ENCODE assay signal across 33 cellular contexts in genomic region chr7:140463111-140463510, GRCh38. TPM values are rescaled to one million over a fixed set of nuclear protein-coding genes. Genes with fewer than 3 reads are reported as not detected.
"Had no signal": no experiment of that assay in that cellular context is flagged by ENCODE, and none has a peak within 500 bp of the region (broad histone marks: within the 10 kb centered on the region; RNA-seq: fewer than 3 reads in every experiment).

No MANE protein-coding gene starts in this region.

- H3K9me3 ChIP-seq: SJSA1, SK-N-SH had no signal

- DNase-seq: activated CD4-positive, alpha-beta T cell treated with anti-CD3 and anti-CD28 coated beads for 4 hours; activated CD4-positive, alpha-beta T cell treated with anti-CD3 and anti-CD28 coated beads, Interleukin-2, amount 50 U/mL, for 1 hour; activated effector memory CD4-positive, alpha-beta T cell treated with anti-CD3 and anti-CD28 coated beads, Interleukin-2, amount 50 U/mL, for 16 hours; activated naive CD4-positive, alpha-beta T cell treated with Interleukin-2 at 50 U/mL for 16 hours; activated T-cell treated with anti-CD3 and anti-CD28 coated beads, Interleukin-2, amount 50 U/mL, for 4 hours; amniotic stem cell; brain microvascular endothelial cell; central memory CD4-positive, alpha-beta T cell; Karpas-422; KBM-7; NCI-H1048; NCI-H1105 treated with DMSO at 0.1 percent for 48 hours; NCI-H1436; NCI-H1694; NCI-H1930; NCI-H2081 treated with DMSO at 0.1 percent for 48 hours; NCI-H226; NCI-H446 treated with DMSO at 0.1 percent for 48 hours; NCI-H524; NCI-H69; NCI-H82; SHP77 treated with DMSO at 0.1 percent for 48 hours; SK-N-SH had no signal

- H3K27me3 Mint-ChIP-seq: activated naive CD4-positive, alpha-beta T cell treated with anti-CD3 and anti-CD28 coated beads, Interleukin-2, amount 50 U/mL, for 24 hours; IgD-negative memory B cell had no signal

- H3K27ac ChIP-seq: brain microvascular endothelial cell, SJSA1 had no signal

- H3K27ac Mint-ChIP-seq: activated naive CD4-positive, alpha-beta T cell treated with anti-CD3 and anti-CD28 coated beads, Interleukin-2, amount 50 U/mL, for 24 hours; T-helper 1 cell treated with Interleukin-12 subunit alpha and Interleukin-12 subunit beta and Interleukin-4 antibody, amounts not matched to agents 30 μg/mL and 1 μg/mL, for 36 hours; T-helper 2 cell treated with Interferon-gamma antibody and Interleukin-4, amounts not matched to agents 5 μg/mL and 100 μg/mL, for 36 hours had no signal

- H3K27me3 ChIP-seq: brain microvascular endothelial cell, SJSA1 had no signal

- H3K4me3 ChIP-seq: SJSA1 had no signal

- H3K9me3 Mint-ChIP-seq: activated naive CD4-positive, alpha-beta T cell treated with anti-CD3 and anti-CD28 coated beads, Interleukin-2, amount 50 U/mL, for 24 hours; activated T-cell treated with anti-CD3 and anti-CD28 coated beads, Interleukin-2, amount 50 U/mL, for 4 hours; IgD-negative memory B cell; T-helper 1 cell treated with Interleukin-12 subunit alpha and Interleukin-12 subunit beta and Interleukin-4 antibody, amounts not matched to agents 30 μg/mL and 1 μg/mL, for 36 hours; T-helper 2 cell treated with Interferon-gamma antibody and Interleukin-4, amounts not matched to agents 5 μg/mL and 100 μg/mL, for 36 hours had no signal

- ATAC-seq: activated T-cell treated with anti-CD3 and anti-CD28 coated beads, Interleukin-2, amount 50 U/mL, for 4 hours; Panc1 had no signal

- H3K4me1 ChIP-seq: SJSA1 had no signal

- H3K4me3 Mint-ChIP-seq: activated naive CD4-positive, alpha-beta T cell treated with anti-CD3 and anti-CD28 coated beads, Interleukin-2, amount 50 U/mL, for 24 hours; activated T-cell treated with anti-CD3 and anti-CD28 coated beads, Interleukin-2, amount 50 U/mL, for 4 hours; IgD-negative memory B cell; T-helper 1 cell treated with Interleukin-12 subunit alpha and Interleukin-12 subunit beta and Interleukin-4 antibody, amounts not matched to agents 30 μg/mL and 1 μg/mL, for 36 hours; T-helper 2 cell treated with Interferon-gamma antibody and Interleukin-4, amounts not matched to agents 5 μg/mL and 100 μg/mL, for 36 hours had no signal

RNA-seq across cellular contexts. Expression of gene RAB19, which starts 59.3 kb away (rescaled TPM):
- total RNA-seq: aorta, cerebellum, MCF 10A, RPMI7951, SJSA1 had no signal
- polyA plus RNA-seq: aorta, SK-N-SH had no signal
